Comparison of ENCODE assay signal across 8 cellular contexts in the genomic region with DNA sequence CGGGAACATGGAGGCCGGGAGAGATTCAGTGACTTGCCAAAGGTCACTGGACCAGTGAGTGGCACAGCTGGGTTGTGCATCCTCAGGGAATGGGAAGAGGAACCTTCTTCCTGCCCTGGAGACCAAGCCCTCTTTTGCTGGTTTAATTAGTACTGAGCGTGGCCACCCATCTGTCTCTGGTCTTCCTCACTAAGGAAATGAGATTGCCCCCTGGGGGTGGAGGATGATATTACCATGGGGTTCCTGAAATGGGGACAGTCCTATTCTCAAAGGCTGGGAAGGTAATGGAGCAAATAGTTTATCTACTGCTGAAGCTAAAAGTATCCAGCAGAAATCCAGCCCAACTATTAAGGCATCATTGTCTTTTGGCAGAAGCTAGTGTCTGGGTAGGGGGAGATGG.
DNase-seq lines count a peak whose midpoint lies in the region; ATAC-seq and TF ChIP-seq lines count a peak whose summit lies in the region.

No MANE protein-coding gene starts in this region.

- H3K4me3 ChIP-seq in astrocyte of the cerebellum (ENCODE audit: low read depth, low read length): no peak overlapping the region

- TF ChIP-seq CTCF in astrocyte of the cerebellum (IDR thresholded peaks at IDR 0.05; ENCODE audit: low read depth, low read length, missing control alignments): peak; percentile 26

- DNase-seq in ELR (ENCODE audit: low read depth) (peak; percentile 35), astrocyte of the cerebellum (ENCODE audit: low read depth) (no peak), myocyte (ENCODE audit: low read depth) (peak; percentile 22), NCI-H2196 treated with DMSO at 0.1 percent for 48 hours (lab: John Stamatoyannopoulos, UW; ENCODE audit: unreplicated experiment) (no peak), OCI-M2 (lab: John Stamatoyannopoulos, UW; ENCODE audit: unreplicated experiment) (no peak), glomerular visceral epithelial cell (ENCODE audit: extremely low spot score) (no peak)

- in situ Hi-C loops in astrocyte of the cerebellum (cut with HindIII; ENCODE audit: low sequenced_read_pairs): no loop called here

- ATAC-seq in HG03066 (IDR thresholded peaks at IDR 0.05; ENCODE audit: low read depth, unreplicated experiment) (peak; percentile 52), HG02870 (IDR thresholded peaks at IDR 0.05; ENCODE audit: unreplicated experiment) (no peak)

Comparison
In these comparisons a context has a peak if more than half of its experiments do, and no peak if none do; other contexts are left out.
1. DNase-seq: peak in ELR (single experiment) and myocyte (single experiment); none in astrocyte of the cerebellum (single experiment), NCI-H2196 treated with DMSO at 0.1 percent for 48 hours (single experiment), OCI-M2 (single experiment) and glomerular visceral epithelial cell (single experiment).